In the genomic region with DNA sequence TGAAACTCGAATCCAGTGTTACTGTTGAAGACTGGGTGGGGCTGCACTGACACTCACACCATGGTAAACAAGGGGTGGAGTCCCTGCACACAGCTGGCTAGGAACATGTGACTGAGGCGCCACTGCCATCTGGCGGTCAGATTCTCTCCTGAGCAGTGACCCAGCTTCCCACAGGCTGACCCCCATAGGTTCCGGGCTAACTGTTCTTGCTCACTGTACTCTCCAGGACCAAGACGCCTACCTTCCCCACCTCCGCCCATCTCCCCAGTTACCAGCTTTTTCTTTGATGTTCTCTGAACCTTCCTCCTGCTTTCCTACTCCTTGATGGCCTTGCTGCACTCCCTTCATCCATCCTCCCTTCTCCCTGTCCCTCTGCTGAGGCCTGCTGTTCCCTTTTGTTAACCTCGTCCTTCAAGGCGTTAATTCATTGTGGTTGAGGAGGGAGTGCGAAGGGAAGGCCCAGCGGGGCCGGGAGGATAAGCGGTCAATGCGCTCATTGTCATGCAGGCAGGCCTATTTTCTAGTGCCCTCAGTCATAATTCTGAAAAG, we compare ENCODE assay signal across 8 cellular contexts.
A peak's percentile ranks its signal among the peaks of the same experiment; 100 is the strongest.
DNase-seq lines count a peak whose midpoint lies in the region; ATAC-seq and TF ChIP-seq lines count a peak whose summit lies in the region.

No MANE protein-coding gene starts in this region.

- DNase-seq in DMS114 treated with DMSO at 0.1 percent for 48 hours (lab: John Stamatoyannopoulos, UW; ENCODE audit: unreplicated experiment) (peak; percentile 24), PC-9 (peak; percentile 63 to 71), fibroblast of villous mesenchyme (ENCODE audit: low read depth) (peak; percentile 93), superior temporal gyrus (ENCODE audit: extremely low spot score) (peak; percentile 93)
- peak; percentile 59 to 70 for DNase-seq in activated T-cell treated with anti-CD3 and anti-CD28 coated beads, Interleukin-2, amount 50 U/mL, for 48 hours

- no peaks in the 10 kb centered on the region for H3K27me3 ChIP-seq in HUES6 (ENCODE audit: control insufficient read depth, insufficient read depth, low read length)
- no peaks in the 10 kb centered on the region for H3K27me3 ChIP-seq in PC-9 (ENCODE audit: insufficient read depth, low read depth)
- H3K27me3 ChIP-seq in neuron (ENCODE audit: insufficient read depth, low read length), result no peaks in the 10 kb centered on the region

- peak; percentile 76 for TF ChIP-seq CTCF in PC-9 (conservative IDR thresholded peaks at IDR 0.05)
- peak; percentile 91 for TF ChIP-seq CTCF in fibroblast of villous mesenchyme (IDR thresholded peaks at IDR 0.05; ENCODE audit: insufficient read depth, low read depth, low read length)

- H2AFZ ChIP-seq in PC-9, result no peak overlapping the region
- H2AFZ ChIP-seq in neuron (ENCODE audit: low read depth, low read length), result peak overlapping the region; percentile 60

- H3K36me3 ChIP-seq in HUES6 (ENCODE audit: control insufficient read depth, insufficient read depth, low read length) (no peaks in the 10 kb centered on the region), PC-9 (ENCODE audit: low read depth) (no peaks in the 10 kb centered on the region), neuron (ENCODE audit: insufficient read depth, low read length) (no peaks in the 10 kb centered on the region)

- intact Hi-C loops in PC-9 (cut with micrococcal nuclease; ENCODE audit: unreplicated experiment), result loop anchor here (2.0 kb wide), 1 partner anchor 769 kb away; no protein-coding TSS in a partner anchor

- H3K4me2 ChIP-seq in PC-9, result no peak overlapping the region

- H3F3A ChIP-seq in PC-9 (ENCODE audit: insufficient read depth, low read depth), result no peaks in the 10 kb centered on the region

- ATAC-seq in GM21529 (IDR thresholded peaks at IDR 0.05; ENCODE audit: unreplicated experiment), result peak; percentile 99

- BruUV-seq in PC-9 (replicated peaks; lab: Mats Ljungman, UMichigan), result no TSS peak

- no peak overlapping the region for H3K9ac ChIP-seq in HUES6 (ENCODE audit: low read length)

- H4K20me1 ChIP-seq in PC-9 (ENCODE audit: insufficient read depth), result no peaks in the 10 kb centered on the region

- POLR2A ChIA-PET in PC-9 (lab: Charles Lee; ENCODE audit: unreplicated experiment), result no interaction called here

- H3K4me3 ChIP-seq in HUES6 (ENCODE audit: low read depth, low read length), result peak overlapping the region; percentile 34
- H3K4me3 ChIP-seq in PC-9, result no peak overlapping the region
- no peak overlapping the region for H3K4me3 ChIP-seq in fibroblast of villous mesenchyme (ENCODE audit: low read depth, low read length)
- peak overlapping the region; percentile 18 for H3K4me3 ChIP-seq in neuron (ENCODE audit: low read length)

- no peaks in the 10 kb centered on the region for H3K9me2 ChIP-seq in PC-9 (ENCODE audit: insufficient read depth)

- H3K4me1 ChIP-seq in HUES6 (ENCODE audit: control insufficient read depth, insufficient read depth, low read length), result peaks cover 16% of the 10 kb centered on the region
- H3K4me1 ChIP-seq in PC-9 (replicated peaks; ENCODE audit: insufficient read depth), result no peaks in the 10 kb centered on the region
- peaks cover 10% of the 10 kb centered on the region for H3K4me1 ChIP-seq in neuron (ENCODE audit: insufficient read depth, low read length)

- H3K9me3 ChIP-seq in HUES6 (ENCODE audit: control insufficient read depth, insufficient read depth, low read depth, low read length) (peaks cover 6% of the 10 kb centered on the region), PC-9 (ENCODE audit: insufficient read depth, low read depth) (no peaks in the 10 kb centered on the region), neuron (ENCODE audit: low read length) (no peaks in the 10 kb centered on the region)

- CTCF ChIA-PET in PC-9 (lab: Charles Lee), result interaction anchor here (0.6 to 2.0 kb wide), 3 partner anchors 44 to 1142 kb away, joined by 3 to 15 read pairs (median 5); no protein-coding TSS in a partner anchor

- H3K27ac ChIP-seq in HUES6 (ENCODE audit: low read depth, low read length) (no peak overlapping the region), PC-9 (no peak overlapping the region)

- H3K79me2 ChIP-seq in PC-9 (ENCODE audit: low read depth), result no peaks in the 10 kb centered on the region

Comparison
In these comparisons a context has a peak if more than half of its experiments do, and no peak if none do; other contexts are left out.
1. DNase-seq: peak in every context shown above with its lines; median percentile 93 in fibroblast of villous mesenchyme; 93 in superior temporal gyrus; 67 in PC-9; 64 in activated T-cell treated with anti-CD3 and anti-CD28 coated beads, Interleukin-2, amount 50 U/mL, for 48 hours; 24 in DMS114 treated with DMSO at 0.1 percent for 48 hours.
2. H3K4me3 ChIP-seq: peak in HUES6 (single experiment) and neuron (single experiment); none in PC-9 (single experiment) and fibroblast of villous mesenchyme (single experiment).